In genomic region chr9:21075484-21075883, GRCh38 we compare ENCODE assay signal across 25 cellular contexts. TPM values are rescaled to one million over a fixed set of nuclear protein-coding genes. Genes with fewer than 3 reads are reported as not detected.
"Had no signal": no experiment of that assay in that cellular context is flagged by ENCODE, and none has a peak within 500 bp of the region (broad histone marks: within the 10 kb centered on the region; RNA-seq: fewer than 3 reads in every experiment).

No MANE protein-coding gene starts in this region.

- H3K4me3 ChIP-seq: breast epithelium, esophagus muscularis mucosa, heart right ventricle had no signal

- H3K27ac Mint-ChIP-seq: activated CD8-positive, alpha-beta T cell treated with anti-CD3 and anti-CD28 coated beads for 36 hours; activated naive CD8-positive, alpha-beta T cell treated with anti-CD3 and anti-CD28 coated beads, Interleukin-2, amount 10 ng/mL, durations not matched to agents 7 days and 5 days; activated T-helper 2 cell treated with anti-CD3 and anti-CD28 coated beads, Interferon-gamma antibody, Interleukin-2, Interleukin-4, amounts not matched to agents 10 μg/mL and 5 μg/mL and 100 μg/mL, durations not matched to agents 14 hours and 24 hours and 36 hours; natural killer cell had no signal

- ATAC-seq: activated CD8-positive, alpha-beta T cell treated with anti-CD3 and anti-CD28 coated beads for 36 hours; heart right ventricle; natural killer cell had no signal

- H3K36me3 ChIP-seq: breast epithelium, esophagus muscularis mucosa, heart right ventricle had no signal

- H3K9me3 ChIP-seq: breast epithelium, esophagus muscularis mucosa, heart right ventricle had no signal

- DNase-seq: activated CD4-positive, alpha-beta T cell treated with anti-CD3 and anti-CD28 coated beads for 48 hours; activated CD4-positive, CD25-positive, alpha-beta regulatory T cell; activated CD8-positive, alpha-beta T cell treated with anti-CD3 and anti-CD28 coated beads for 36 hours; activated naive CD4-positive, alpha-beta T cell treated with Interleukin-2 at 50 U/mL for 16 hours; activated naive CD8-positive, alpha-beta T cell treated with anti-CD3 and anti-CD28 coated beads, Interleukin-2, amount 10 ng/mL, durations not matched to agents 7 days and 5 days; activated T-cell treated with anti-CD3 and anti-CD28 coated beads, Interleukin-2, amount 50 U/mL, for 1 hour; anterior cingulate cortex; cortex of kidney; effector CD4-positive, alpha-beta T cell; heart right ventricle; mesenchymal stem cell; natural killer cell; occipital lobe; retina; stimulated activated CD8-positive, alpha-beta memory T cell treated with anti-CD3 and anti-CD28 coated beads, Interleukin-4, amount 100 ng/mL, for 48 hours; stimulated activated naive CD4-positive, alpha-beta T cell; SW 1271 had no signal

- H3K4me3 Mint-ChIP-seq: activated CD8-positive, alpha-beta T cell treated with anti-CD3 and anti-CD28 coated beads for 36 hours; activated naive CD8-positive, alpha-beta T cell treated with anti-CD3 and anti-CD28 coated beads, Interleukin-2, amount 10 ng/mL, durations not matched to agents 7 days and 5 days; natural killer cell had no signal

- H3K36me3 Mint-ChIP-seq: natural killer cell had no signal

- H3K4me1 ChIP-seq: breast epithelium had no signal

- H3K27ac ChIP-seq: breast epithelium, esophagus muscularis mucosa, heart right ventricle had no signal

- H3K9me3 Mint-ChIP-seq: activated CD8-positive, alpha-beta T cell treated with anti-CD3 and anti-CD28 coated beads for 36 hours; natural killer cell had no signal

- H3K27me3 ChIP-seq: breast epithelium, esophagus muscularis mucosa, heart right ventricle had no signal

RNA-seq across cellular contexts. Expression of gene IFNB1, which starts 2.3 kb away (rescaled TPM):
- total RNA-seq: activated T-helper 2 cell treated with anti-CD3 and anti-CD28 coated beads, Interferon-gamma antibody, Interleukin-2, Interleukin-4, amounts not matched to agents 10 μg/mL and 5 μg/mL and 100 μg/mL, durations not matched to agents 14 hours and 24 hours and 36 hours; breast epithelium; endothelial cell of umbilical vein; esophagus muscularis mucosa; heart right ventricle; liver; natural killer cell; occipital lobe; posterior vena cava; T-helper 2 cell treated with Interferon-gamma antibody and Interleukin-4, amounts not matched to agents 100 ng/mL and 5 ng/mL, for 36 hours; urinary bladder had no signal
- polyA plus RNA-seq: endothelial cell of umbilical vein, heart right ventricle, liver, urinary bladder had no signal
